Comparison of ENCODE assay signal across 1 cellular context in genomic region chr6:71239694-71240093, GRCh38.
TF ChIP-seq lines count a peak whose summit lies in the region.

No MANE protein-coding gene starts in this region.

TF ChIP-seq in GM23338, 12 proteins besides CTCF, POLR2A, EP300 and RAD21 (continued from another document):
- TF ChIP-seq REST (IDR thresholded peaks at IDR 0.05; ENCODE audit: unreplicated experiment) (no peak), ZNF331 (CRISPR knock-in tag; IDR thresholded peaks at IDR 0.05; ENCODE audit: low read depth) (no peak), ETS1 (IDR thresholded peaks at IDR 0.05) (no peak), JUNB (IDR thresholded peaks at IDR 0.05; ENCODE audit: unreplicated experiment) (no peak), ZNF114 (CRISPR knock-in tag; IDR thresholded peaks at IDR 0.05) (no peak), CREB1 (CRISPR knock-in tag; IDR thresholded peaks at IDR 0.05; ENCODE audit: low read depth) (no peak), POLR2AphosphoS5 (IDR thresholded peaks at IDR 0.05; ENCODE audit: low read depth) (no peak), NANOG (IDR thresholded peaks at IDR 0.05; ENCODE audit: borderline replicate concordance) (no peak), STAT1 (IDR thresholded peaks at IDR 0.05; ENCODE audit: unreplicated experiment) (no peak), EZH2 (IDR thresholded peaks at IDR 0.05; ENCODE audit: low read depth, unreplicated experiment) (no peak), ZNF462 (CRISPR knock-in tag; IDR thresholded peaks at IDR 0.05) (no peak)
